ENCODE assay signal across 1 cellular context in genomic region chr19:5913739-5914357, GRCh38.
A peak's percentile ranks its signal among the peaks of the same experiment; 100 is the strongest.
TF ChIP-seq lines count a peak whose summit lies in the region.

Gene CAPS, plus strand, starts transcription at chr19:5914254. Its CDS starts 153 bp downstream, at chr19:5914407.

TF ChIP-seq in HepG2, 621 proteins besides CTCF, POLR2A, EP300 and RAD21 (continued from another document and continues in another):
- TF ChIP-seq, protein P1, sequence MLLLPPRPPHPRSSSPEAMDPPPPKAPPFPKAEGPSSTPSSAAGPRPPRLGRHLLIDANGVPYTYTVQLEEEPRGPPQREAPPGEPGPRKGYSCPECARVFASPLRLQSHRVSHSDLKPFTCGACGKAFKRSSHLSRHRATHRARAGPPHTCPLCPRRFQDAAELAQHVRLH (CRISPR knock-in tag; IDR thresholded peaks at IDR 0.05; ENCODE audit: borderline replicate concordance, low read depth), result no peak
- TF ChIP-seq, protein P2, sequence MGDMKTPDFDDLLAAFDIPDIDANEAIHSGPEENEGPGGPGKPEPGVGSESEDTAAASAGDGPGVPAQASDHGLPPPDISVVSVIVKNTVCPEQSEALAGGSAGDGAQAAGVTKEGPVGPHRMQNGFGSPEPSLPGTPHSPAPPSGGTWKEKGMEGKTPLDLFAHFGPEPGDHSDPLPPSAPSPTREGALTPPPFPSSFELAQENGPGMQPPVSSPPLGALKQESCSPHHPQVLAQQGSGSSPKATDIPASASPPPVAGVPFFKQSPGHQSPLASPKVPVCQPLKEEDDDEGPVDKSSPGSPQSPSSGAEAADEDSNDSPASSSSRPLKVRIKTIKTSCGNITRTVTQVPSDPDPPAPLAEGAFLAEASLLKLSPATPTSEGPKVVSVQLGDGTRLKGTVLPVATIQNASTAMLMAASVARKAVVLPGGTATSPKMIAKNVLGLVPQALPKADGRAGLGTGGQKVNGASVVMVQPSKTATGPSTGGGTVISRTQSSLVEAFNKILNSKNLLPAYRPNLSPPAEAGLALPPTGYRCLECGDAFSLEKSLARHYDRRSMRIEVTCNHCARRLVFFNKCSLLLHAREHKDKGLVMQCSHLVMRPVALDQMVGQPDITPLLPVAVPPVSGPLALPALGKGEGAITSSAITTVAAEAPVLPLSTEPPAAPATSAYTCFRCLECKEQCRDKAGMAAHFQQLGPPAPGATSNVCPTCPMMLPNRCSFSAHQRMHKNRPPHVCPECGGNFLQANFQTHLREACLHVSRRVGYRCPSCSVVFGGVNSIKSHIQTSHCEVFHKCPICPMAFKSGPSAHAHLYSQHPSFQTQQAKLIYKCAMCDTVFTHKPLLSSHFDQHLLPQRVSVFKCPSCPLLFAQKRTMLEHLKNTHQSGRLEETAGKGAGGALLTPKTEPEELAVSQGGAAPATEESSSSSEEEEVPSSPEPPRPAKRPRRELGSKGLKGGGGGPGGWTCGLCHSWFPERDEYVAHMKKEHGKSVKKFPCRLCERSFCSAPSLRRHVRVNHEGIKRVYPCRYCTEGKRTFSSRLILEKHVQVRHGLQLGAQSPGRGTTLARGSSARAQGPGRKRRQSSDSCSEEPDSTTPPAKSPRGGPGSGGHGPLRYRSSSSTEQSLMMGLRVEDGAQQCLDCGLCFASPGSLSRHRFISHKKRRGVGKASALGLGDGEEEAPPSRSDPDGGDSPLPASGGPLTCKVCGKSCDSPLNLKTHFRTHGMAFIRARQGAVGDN (CRISPR knock-in tag; IDR thresholded peaks at IDR 0.05), result peak; percentile 48
- TF ChIP-seq, protein P3, sequence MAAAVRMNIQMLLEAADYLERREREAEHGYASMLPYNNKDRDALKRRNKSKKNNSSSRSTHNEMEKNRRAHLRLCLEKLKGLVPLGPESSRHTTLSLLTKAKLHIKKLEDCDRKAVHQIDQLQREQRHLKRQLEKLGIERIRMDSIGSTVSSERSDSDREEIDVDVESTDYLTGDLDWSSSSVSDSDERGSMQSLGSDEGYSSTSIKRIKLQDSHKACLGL (CRISPR knock-in tag; IDR thresholded peaks at IDR 0.05), result 0 out of 2 replicates have a peak, but pooled peaks have one; percentile 43
- TF ChIP-seq ZFP36 (IDR thresholded peaks at IDR 0.05; ENCODE audit: borderline replicate concordance, low read depth, low read length, partially characterized antibody), result peak; percentile 40
- no peak for TF ChIP-seq KLF16 (CRISPR knock-in tag; IDR thresholded peaks at IDR 0.05)
- TF ChIP-seq, protein P4, sequence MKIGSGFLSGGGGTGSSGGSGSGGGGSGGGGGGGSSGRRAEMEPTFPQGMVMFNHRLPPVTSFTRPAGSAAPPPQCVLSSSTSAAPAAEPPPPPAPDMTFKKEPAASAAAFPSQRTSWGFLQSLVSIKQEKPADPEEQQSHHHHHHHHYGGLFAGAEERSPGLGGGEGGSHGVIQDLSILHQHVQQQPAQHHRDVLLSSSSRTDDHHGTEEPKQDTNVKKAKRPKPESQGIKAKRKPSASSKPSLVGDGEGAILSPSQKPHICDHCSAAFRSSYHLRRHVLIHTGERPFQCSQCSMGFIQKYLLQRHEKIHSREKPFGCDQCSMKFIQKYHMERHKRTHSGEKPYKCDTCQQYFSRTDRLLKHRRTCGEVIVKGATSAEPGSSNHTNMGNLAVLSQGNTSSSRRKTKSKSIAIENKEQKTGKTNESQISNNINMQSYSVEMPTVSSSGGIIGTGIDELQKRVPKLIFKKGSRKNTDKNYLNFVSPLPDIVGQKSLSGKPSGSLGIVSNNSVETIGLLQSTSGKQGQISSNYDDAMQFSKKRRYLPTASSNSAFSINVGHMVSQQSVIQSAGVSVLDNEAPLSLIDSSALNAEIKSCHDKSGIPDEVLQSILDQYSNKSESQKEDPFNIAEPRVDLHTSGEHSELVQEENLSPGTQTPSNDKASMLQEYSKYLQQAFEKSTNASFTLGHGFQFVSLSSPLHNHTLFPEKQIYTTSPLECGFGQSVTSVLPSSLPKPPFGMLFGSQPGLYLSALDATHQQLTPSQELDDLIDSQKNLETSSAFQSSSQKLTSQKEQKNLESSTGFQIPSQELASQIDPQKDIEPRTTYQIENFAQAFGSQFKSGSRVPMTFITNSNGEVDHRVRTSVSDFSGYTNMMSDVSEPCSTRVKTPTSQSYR (CRISPR knock-in tag; IDR thresholded peaks at IDR 0.05; ENCODE audit: borderline replicate concordance), result peak; percentile 64; the same call in 1 of the 2 replicates
- peak; percentile 15; the same call in 1 of the 2 replicates for TF ChIP-seq HNF4A (CRISPR knock-in tag; IDR thresholded peaks at IDR 0.05)
- no peak for TF ChIP-seq ZBED4 (CRISPR knock-in tag; IDR thresholded peaks at IDR 0.05; ENCODE audit: borderline replicate concordance)
- TF ChIP-seq HIC2 (CRISPR knock-in tag; IDR thresholded peaks at IDR 0.05; ENCODE audit: low read depth), result peak; percentile 31; the same call in 1 of the 2 replicates
- peak; percentile 68 for TF ChIP-seq U2AF1 (optimal IDR thresholded peaks at IDR 0.05; ENCODE audit: low read depth, low read length)
- peak; percentile 88 for TF ChIP-seq ZMYM3 (CRISPR knock-in tag; IDR thresholded peaks at IDR 0.05)
- no peak for TF ChIP-seq ZNF275 (CRISPR knock-in tag; IDR thresholded peaks at IDR 0.05; ENCODE audit: borderline replicate concordance)
- TF ChIP-seq GRHL1 (CRISPR knock-in tag; conservative IDR thresholded peaks at IDR 0.05), result no peak
- 0 out of 2 replicates have a peak, but pooled peaks have one; percentile 26 for TF ChIP-seq ZNF761 (CRISPR knock-in tag; conservative IDR thresholded peaks at IDR 0.05)
- TF ChIP-seq CEBPZ (IDR thresholded peaks at IDR 0.05; ENCODE audit: low read length), result no peak
- no peak for TF ChIP-seq ZNF577 (CRISPR knock-in tag; IDR thresholded peaks at IDR 0.05; ENCODE audit: borderline replicate concordance, low read depth)
- 0 out of 2 replicates have a peak, but pooled peaks have one; percentile 16 for TF ChIP-seq ZNF343 (CRISPR knock-in tag; IDR thresholded peaks at IDR 0.05)
- TF ChIP-seq ZFX (CRISPR knock-in tag; IDR thresholded peaks at IDR 0.05; ENCODE audit: low read depth), result 0 out of 2 replicates have a peak, but pooled peaks have one; percentile 26
- no peak for TF ChIP-seq ZKSCAN8 (CRISPR knock-in tag; IDR thresholded peaks at IDR 0.05; ENCODE audit: borderline replicate concordance)
- peak; percentile 13; the same call in 1 of the 2 replicates for TF ChIP-seq ZBTB7B (CRISPR knock-in tag; IDR thresholded peaks at IDR 0.05)
- TF ChIP-seq HNRNPL (IDR thresholded peaks at IDR 0.05; ENCODE audit: low read depth, low read length), result peak; percentile 83
- TF ChIP-seq MAFK (conservative IDR thresholded peaks at IDR 0.05 in 1 of 2, IDR thresholded peaks at IDR 0.05 in 1 of 2; ENCODE audit: low read length in 2 of 2), result peak; percentile 48 to 65
- TF ChIP-seq, protein P5, sequence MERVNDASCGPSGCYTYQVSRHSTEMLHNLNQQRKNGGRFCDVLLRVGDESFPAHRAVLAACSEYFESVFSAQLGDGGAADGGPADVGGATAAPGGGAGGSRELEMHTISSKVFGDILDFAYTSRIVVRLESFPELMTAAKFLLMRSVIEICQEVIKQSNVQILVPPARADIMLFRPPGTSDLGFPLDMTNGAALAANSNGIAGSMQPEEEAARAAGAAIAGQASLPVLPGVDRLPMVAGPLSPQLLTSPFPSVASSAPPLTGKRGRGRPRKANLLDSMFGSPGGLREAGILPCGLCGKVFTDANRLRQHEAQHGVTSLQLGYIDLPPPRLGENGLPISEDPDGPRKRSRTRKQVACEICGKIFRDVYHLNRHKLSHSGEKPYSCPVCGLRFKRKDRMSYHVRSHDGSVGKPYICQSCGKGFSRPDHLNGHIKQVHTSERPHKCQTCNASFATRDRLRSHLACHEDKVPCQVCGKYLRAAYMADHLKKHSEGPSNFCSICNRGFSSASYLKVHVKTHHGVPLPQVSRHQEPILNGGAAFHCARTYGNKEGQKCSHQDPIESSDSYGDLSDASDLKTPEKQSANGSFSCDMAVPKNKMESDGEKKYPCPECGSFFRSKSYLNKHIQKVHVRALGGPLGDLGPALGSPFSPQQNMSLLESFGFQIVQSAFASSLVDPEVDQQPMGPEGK (CRISPR knock-in tag; IDR thresholded peaks at IDR 0.05), result peak; percentile 14; the same call in 1 of the 2 replicates
- TF ChIP-seq, protein P6, sequence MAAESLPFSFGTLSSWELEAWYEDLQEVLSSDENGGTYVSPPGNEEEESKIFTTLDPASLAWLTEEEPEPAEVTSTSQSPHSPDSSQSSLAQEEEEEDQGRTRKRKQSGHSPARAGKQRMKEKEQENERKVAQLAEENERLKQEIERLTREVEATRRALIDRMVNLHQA (CRISPR knock-in tag; IDR thresholded peaks at IDR 0.05), result no peak
- 0 out of 2 replicates have a peak, but pooled peaks have one; percentile 10 for TF ChIP-seq ZNF792 (CRISPR knock-in tag; IDR thresholded peaks at IDR 0.05)
- 0 out of 2 replicates have a peak, but pooled peaks have one; percentile 30 for TF ChIP-seq PHF21A (CRISPR knock-in tag; IDR thresholded peaks at IDR 0.05)
- TF ChIP-seq KDM5B (CRISPR knock-in tag; IDR thresholded peaks at IDR 0.05; ENCODE audit: borderline replicate concordance), result 0 out of 2 replicates have a peak, but pooled peaks have one; percentile 27
